Comparison of ENCODE assay signal across 10 cellular contexts in the genomic region with DNA sequence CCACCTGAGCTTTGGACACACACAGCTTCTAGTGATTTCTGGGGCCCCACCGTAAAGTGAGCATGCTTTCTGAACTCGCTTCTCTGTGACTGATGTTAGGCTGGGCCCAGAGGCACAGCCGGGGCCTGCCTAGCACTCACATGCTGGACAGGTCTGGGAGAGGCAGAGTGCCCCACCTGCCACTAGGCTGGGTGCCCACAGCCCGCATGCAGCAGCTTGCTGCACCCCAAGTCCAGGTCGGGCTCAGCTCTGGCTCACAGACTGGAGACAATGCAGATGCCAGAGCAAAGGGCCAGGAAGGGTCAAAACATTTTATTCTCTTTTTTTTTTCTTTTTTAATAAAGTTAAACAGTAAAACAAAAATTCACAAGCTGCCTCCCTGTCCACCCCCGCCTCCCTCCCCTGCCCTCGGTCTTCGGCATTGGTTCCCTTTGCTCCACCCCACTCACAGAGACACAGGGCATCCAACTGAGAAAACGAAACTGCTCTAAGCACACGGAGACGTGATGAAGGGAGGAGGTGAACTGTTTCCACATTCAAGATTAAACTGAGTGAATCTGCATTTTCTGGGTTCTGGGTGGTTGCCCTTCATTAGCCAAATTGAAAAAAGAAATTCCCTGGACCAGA. TPM values are rescaled to one million over a fixed set of nuclear protein-coding genes. Genes with fewer than 3 reads are reported as not detected.
DNase-seq lines count a peak whose midpoint lies in the region; ATAC-seq lines count a peak whose summit lies in the region.
"Had no signal": no experiment of that assay in that cellular context is flagged by ENCODE, and none has a peak within 500 bp of the region (broad histone marks: within the 10 kb centered on the region; RNA-seq: fewer than 3 reads in every experiment).

No MANE protein-coding gene starts in this region.

- peak overlapping the region; percentile 59 for H3K27ac Mint-ChIP-seq in activated naive CD8-positive, alpha-beta T cell treated with anti-CD3 and anti-CD28 coated beads for 36 hours

- H3K4me3 Mint-ChIP-seq in activated naive CD8-positive, alpha-beta T cell treated with anti-CD3 and anti-CD28 coated beads for 36 hours = no peak overlapping the region

- DNase-seq in activated naive CD8-positive, alpha-beta T cell treated with anti-CD3 and anti-CD28 coated beads for 36 hours = no peak
- DNase-seq in left lobe of liver (ENCODE audit: low spot score) (no peak), substantia nigra (lab: John Stamatoyannopoulos, UW) (peak in 8 of 49 donors; percentile 14 to 40 (median 26)), SHP77 (lab: John Stamatoyannopoulos, UW) (no peak)
- DNase-seq: activated CD4-positive, CD25-positive, alpha-beta regulatory T cell treated with anti-CD3 and anti-CD28 coated beads, Interleukin-2, amount 50 U/mL, for 72 hours; body of pancreas; NCI-H1694 treated with DMSO at 0.1 percent for 48 hours had no signal

- H3K27ac ChIP-seq in substantia nigra (ENCODE audit: low read depth, low read length, poor library complexity, severe bottlenecking) = peak overlapping the region; percentile 88

- H3K27me3 Mint-ChIP-seq in activated naive CD8-positive, alpha-beta T cell treated with anti-CD3 and anti-CD28 coated beads for 36 hours = no peaks in the 10 kb centered on the region

- H3K36me3 Mint-ChIP-seq in activated naive CD8-positive, alpha-beta T cell treated with anti-CD3 and anti-CD28 coated beads for 36 hours = peaks cover 16% of the 10 kb centered on the region

- no peaks in the 10 kb centered on the region for H3K9me3 Mint-ChIP-seq in activated naive CD8-positive, alpha-beta T cell treated with anti-CD3 and anti-CD28 coated beads for 36 hours

- H3K4me1 Mint-ChIP-seq in activated naive CD8-positive, alpha-beta T cell treated with anti-CD3 and anti-CD28 coated beads for 36 hours = peaks cover 7% of the 10 kb centered on the region

- ATAC-seq in GM18511 (IDR thresholded peaks at IDR 0.05; ENCODE audit: unreplicated experiment) (peak; percentile 59), left lobe of liver (peak; percentile 81), HG02610 (IDR thresholded peaks at IDR 0.05; ENCODE audit: unreplicated experiment) (no peak), HG02840 (IDR thresholded peaks at IDR 0.05; ENCODE audit: low FRiP score, unreplicated experiment) (no peak)
- ATAC-seq: body of pancreas had no signal

RNA-seq across cellular contexts. Expression of gene CNP, which starts 9.7 kb away (rescaled TPM):
- total RNA-seq in activated naive CD8-positive, alpha-beta T cell treated with anti-CD3 and anti-CD28 coated beads for 36 hours = 10 to 100 TPM; 64.9 to 66.6 TPM
- total RNA-seq in left lobe of liver = 31.4 TPM

RNA-seq across cellular contexts. Expression of gene DNAJC7, which starts 41.0 kb away (rescaled TPM):
- 100 to 1,000 TPM; 103 to 106 TPM for total RNA-seq in activated naive CD8-positive, alpha-beta T cell treated with anti-CD3 and anti-CD28 coated beads for 36 hours
- 33.2 TPM for total RNA-seq in left lobe of liver

RNA-seq across cellular contexts. Expression of gene NKIRAS2, which starts 43.6 kb away (rescaled TPM):
- 10 to 100 TPM; 20.3 to 25.0 TPM for total RNA-seq in activated naive CD8-positive, alpha-beta T cell treated with anti-CD3 and anti-CD28 coated beads for 36 hours
- total RNA-seq in left lobe of liver = 12.9 TPM

RNA-seq across cellular contexts. Expression of gene ODAD4, which starts 45.8 kb away (rescaled TPM):
- total RNA-seq in activated naive CD8-positive, alpha-beta T cell treated with anti-CD3 and anti-CD28 coated beads for 36 hours = under 1 TPM; 0.58 to 0.84 TPM
- total RNA-seq in left lobe of liver = 0.30 TPM

RNA-seq across cellular contexts. Expression of gene ACLY, which starts 57.5 kb away (rescaled TPM):
- total RNA-seq in activated naive CD8-positive, alpha-beta T cell treated with anti-CD3 and anti-CD28 coated beads for 36 hours = 100 to 1,000 TPM; 197 to 202 TPM
- 20.9 TPM for total RNA-seq in left lobe of liver

Comparison
In these comparisons a context has a peak if more than half of its experiments do, and no peak if none do; other contexts are left out.
1. ATAC-seq: peak in GM18511 (single experiment) and left lobe of liver (single experiment); none in HG02610 (single experiment) and HG02840 (single experiment).